1 cellular context compared by ENCODE assay signal in genomic region chr5:4144608-4145007, GRCh38.
TF ChIP-seq lines count a peak whose summit lies in the region.

No MANE protein-coding gene starts in this region.

TF ChIP-seq in H1, 55 proteins besides CTCF, POLR2A, EP300 and RAD21:
- TF ChIP-seq GTF2F1 (IDR thresholded peaks at IDR 0.05; ENCODE audit: borderline replicate concordance, low read depth, low read length) (no peak), ATF2 (IDR thresholded peaks at IDR 0.05; ENCODE audit: low read length) (no peak), E2F6 (IDR thresholded peaks at IDR 0.05) (no peak), TEAD4 (IDR thresholded peaks at IDR 0.05; ENCODE audit: low read depth, low read length) (no peak), TAF7 (optimal IDR thresholded peaks at IDR 0.05; ENCODE audit: borderline replicate concordance, low read depth, low read length) (no peak), SAP30 (IDR thresholded peaks at IDR 0.05; ENCODE audit: insufficient read depth, insufficient replicate concordance, low read length) (no peak)
TF ChIP-seq in H1: peak in this region for 0.
